ENCODE assay signal across 8 cellular contexts in the genomic region with DNA sequence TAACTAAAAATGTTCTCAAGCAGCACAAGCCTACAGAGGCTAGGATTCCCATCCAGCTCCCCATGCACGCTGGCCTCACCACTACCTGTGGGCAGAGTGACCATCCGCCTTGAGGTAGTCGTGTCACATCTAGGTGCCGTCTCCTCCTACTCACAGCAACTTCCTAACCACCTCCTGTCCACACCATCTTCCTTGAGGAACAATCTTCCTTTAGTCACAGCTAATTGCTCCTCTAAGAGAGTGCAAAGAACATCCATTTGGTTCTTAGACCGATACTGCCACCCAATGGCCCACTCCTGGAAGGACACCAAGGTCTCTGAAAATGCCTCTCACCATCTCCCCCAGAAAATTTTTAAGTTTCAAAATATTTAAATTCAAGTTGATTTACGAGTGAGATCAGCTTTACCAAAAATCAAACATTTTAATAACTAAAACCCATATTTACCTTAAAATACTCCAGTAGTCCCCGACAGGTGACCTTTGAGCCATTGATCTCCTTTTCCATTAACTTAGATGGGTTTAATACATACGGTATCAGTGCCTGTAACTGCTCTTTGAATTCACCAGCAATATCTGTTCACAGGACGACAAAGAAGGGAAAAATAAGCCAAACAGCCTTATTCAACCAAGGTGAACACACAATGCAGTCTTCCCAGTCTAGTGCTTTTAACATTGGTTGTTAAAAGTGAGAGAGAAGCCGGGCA. TPM values are rescaled to one million over a fixed set of nuclear protein-coding genes. Genes with fewer than 3 reads are reported as not detected.
DNase-seq lines count a peak whose midpoint lies in the region; ATAC-seq and TF ChIP-seq lines count a peak whose summit lies in the region.

No MANE protein-coding gene starts in this region.

- H3K4me3 Mint-ChIP-seq in CD8-positive, alpha-beta memory T cell = no peak overlapping the region
- no peak overlapping the region for H3K4me3 Mint-ChIP-seq in activated T-helper 2 cell treated with anti-CD3 and anti-CD28 coated beads, Interferon-gamma antibody, Interleukin-2, Interleukin-4, amounts not matched to agents 10 μg/mL and 5 μg/mL and 100 μg/mL, durations not matched to agents 14 hours and 24 hours and 36 hours (ENCODE audit: low read depth)

- H3K4me1 Mint-ChIP-seq in CD8-positive, alpha-beta memory T cell = peaks cover 9 to 23% (median 16%) of the 10 kb centered on the region in 3 donors
- peaks cover 11% of the 10 kb centered on the region for H3K4me1 Mint-ChIP-seq in activated T-helper 2 cell treated with anti-CD3 and anti-CD28 coated beads, Interferon-gamma antibody, Interleukin-2, Interleukin-4, amounts not matched to agents 10 μg/mL and 5 μg/mL and 100 μg/mL, durations not matched to agents 14 hours and 24 hours and 36 hours (ENCODE audit: low read depth)

- H4K20me1 ChIP-seq in osteoblast (ENCODE audit: insufficient read depth, low read length) = peaks cover 13% of the 10 kb centered on the region

- peak; percentile 57 to 78 (median 59) for DNase-seq in CD8-positive, alpha-beta memory T cell
- peak; percentile 34 to 60 for DNase-seq in HL-60 (ENCODE audit: low read depth in 1 of 2, low spot score in 1 of 2)
- peak; percentile 45 for DNase-seq in RPMI7951 (ENCODE audit: low read depth)
- peak; percentile 50 for DNase-seq in activated T-helper 2 cell treated with anti-CD3 and anti-CD28 coated beads, Interferon-gamma antibody, Interleukin-2, Interleukin-4, amounts not matched to agents 10 μg/mL and 5 μg/mL and 100 μg/mL, durations not matched to agents 14 hours and 24 hours and 36 hours (ENCODE audit: low spot score)
- peak; percentile 73 for DNase-seq in fibroblast of villous mesenchyme (ENCODE audit: low read depth)
- peak; percentile 84 for DNase-seq in osteoblast (ENCODE audit: insufficient read length, low spot score, missing footprints)
- DNase-seq in tibial artery = peak in 1 of 2 donors; percentile 49

- H3K27ac Mint-ChIP-seq in CD8-positive, alpha-beta memory T cell = peak overlapping the region in 6 of 8 donors; percentile 0 to 40 (median 6)
- no peak overlapping the region for H3K27ac Mint-ChIP-seq in activated T-helper 2 cell treated with anti-CD3 and anti-CD28 coated beads, Interferon-gamma antibody, Interleukin-2, Interleukin-4, amounts not matched to agents 10 μg/mL and 5 μg/mL and 100 μg/mL, durations not matched to agents 14 hours and 24 hours and 36 hours

- no peak overlapping the region for H3K4me2 ChIP-seq in osteoblast (ENCODE audit: insufficient read depth, low read length)

- POLR2A ChIA-PET in CD8-positive, alpha-beta memory T cell (lab: Charles Lee) = interaction anchor here (0.9 kb wide), 1 partner anchor 157 kb away, joined by 3 read pairs; no protein-coding TSS in a partner anchor

- no peaks in the 10 kb centered on the region for H3K4me1 ChIP-seq in CD8-positive, alpha-beta memory T cell (ENCODE audit: insufficient read depth, low read length)
- H3K4me1 ChIP-seq in osteoblast (ENCODE audit: insufficient read depth, low read length) (no peaks in the 10 kb centered on the region), tibial artery (no peaks in the 10 kb centered on the region)

- no peaks in the 10 kb centered on the region for H3K27me3 ChIP-seq in CD8-positive, alpha-beta memory T cell (ENCODE audit: insufficient read depth, low read length, poor library complexity, severe bottlenecking)
- no peaks in the 10 kb centered on the region for H3K27me3 ChIP-seq in HL-60 (ENCODE audit: insufficient read depth, poor library complexity, severe bottlenecking)
- H3K27me3 ChIP-seq in osteoblast (ENCODE audit: insufficient read depth, low read length) = no peaks in the 10 kb centered on the region
- H3K27me3 ChIP-seq in tibial artery = no peaks in the 10 kb centered on the region

- TF ChIP-seq CTCF in HL-60 (IDR thresholded peaks at IDR 0.05; ENCODE audit: insufficient read depth, low read length) = peak; percentile 69
- peak; percentile 83 for TF ChIP-seq CTCF in fibroblast of villous mesenchyme (IDR thresholded peaks at IDR 0.05; ENCODE audit: insufficient read depth, low read depth, low read length)
- TF ChIP-seq CTCF in osteoblast (IDR thresholded peaks at IDR 0.05; ENCODE audit: extremely low read depth, low read depth, low read length) = peak; percentile 88
- peak; percentile 68 to 76 for TF ChIP-seq CTCF in tibial artery (IDR thresholded peaks at IDR 0.05)

- H3K27ac ChIP-seq in CD8-positive, alpha-beta memory T cell (ENCODE audit: low read depth, low read length) = no peak overlapping the region
- no peak overlapping the region for H3K27ac ChIP-seq in HL-60 (replicated peaks)
- H3K27ac ChIP-seq in osteoblast (ENCODE audit: low read depth, low read length) = no peak overlapping the region
- H3K27ac ChIP-seq in tibial artery = no peak overlapping the region

- ATAC-seq in HG03439 (IDR thresholded peaks at IDR 0.05; ENCODE audit: unreplicated experiment) = no peak

- no peaks in the 10 kb centered on the region for H3K27me3 Mint-ChIP-seq in CD8-positive, alpha-beta memory T cell
- no peaks in the 10 kb centered on the region for H3K27me3 Mint-ChIP-seq in activated T-helper 2 cell treated with anti-CD3 and anti-CD28 coated beads, Interferon-gamma antibody, Interleukin-2, Interleukin-4, amounts not matched to agents 10 μg/mL and 5 μg/mL and 100 μg/mL, durations not matched to agents 14 hours and 24 hours and 36 hours (ENCODE audit: low read depth)

- H3K79me2 ChIP-seq in osteoblast (ENCODE audit: insufficient read depth, low read length) = peaks cover 10% of the 10 kb centered on the region

- no peaks in the 10 kb centered on the region for H3K9me3 Mint-ChIP-seq in CD8-positive, alpha-beta memory T cell
- no peaks in the 10 kb centered on the region for H3K9me3 Mint-ChIP-seq in activated T-helper 2 cell treated with anti-CD3 and anti-CD28 coated beads, Interferon-gamma antibody, Interleukin-2, Interleukin-4, amounts not matched to agents 10 μg/mL and 5 μg/mL and 100 μg/mL, durations not matched to agents 14 hours and 24 hours and 36 hours

- no peak overlapping the region for H3K4me3 ChIP-seq in CD8-positive, alpha-beta memory T cell (ENCODE audit: low read length)
- H3K4me3 ChIP-seq in HL-60 (replicated peaks; ENCODE audit: insufficient read depth, low read length) = no peak overlapping the region
- H3K4me3 ChIP-seq in fibroblast of villous mesenchyme (ENCODE audit: low read depth, low read length) = no peak overlapping the region
- H3K4me3 ChIP-seq in osteoblast (ENCODE audit: insufficient read depth, low read length) = no peak overlapping the region
- no peak overlapping the region for H3K4me3 ChIP-seq in tibial artery

- no peaks in the 10 kb centered on the region for H3K9me3 ChIP-seq in CD8-positive, alpha-beta memory T cell (ENCODE audit: low read length)
- H3K9me3 ChIP-seq in osteoblast (ENCODE audit: low read depth, low read length) (no peaks in the 10 kb centered on the region), tibial artery (no peaks in the 10 kb centered on the region)

- no peak overlapping the region for H2AFZ ChIP-seq in osteoblast (ENCODE audit: low read length)

- CTCF ChIA-PET in CD8-positive, alpha-beta memory T cell (lab: Charles Lee) = interaction anchor here (0.7 to 5.0 kb wide), 10 partner anchors 14 to 168 kb away, joined by 3 to 88 read pairs (median 3); partner anchors contain the start of gene PLAAT4

- intact Hi-C loops in activated T-helper 2 cell treated with anti-CD3 and anti-CD28 coated beads, Interferon-gamma antibody, Interleukin-2, Interleukin-4, amounts not matched to agents 10 μg/mL and 5 μg/mL and 100 μg/mL, durations not matched to agents 14 hours and 24 hours and 36 hours (cut with micrococcal nuclease) = loop anchor here (1.0 to 10.0 kb wide), 2 partner anchors 101 to 157 kb away; partner anchors contain the start of gene PLAAT4
- intact Hi-C loops in tibial artery (cut with DNase I; ENCODE audit: low total_unique reads) = loop anchor here (5.0 kb wide), 1 partner anchor 159 kb away; no protein-coding TSS in a partner anchor

- peaks cover 11% of the 10 kb centered on the region for H3K36me3 ChIP-seq in CD8-positive, alpha-beta memory T cell (ENCODE audit: insufficient read depth, low read length)
- peaks cover 64% of the 10 kb centered on the region for H3K36me3 ChIP-seq in osteoblast (ENCODE audit: insufficient read depth, low read length)
- H3K36me3 ChIP-seq in tibial artery = peaks cover 52 to 71% (median 53%) of the 10 kb centered on the region in 3 donors

- H3K36me3 Mint-ChIP-seq in CD8-positive, alpha-beta memory T cell = peaks cover 7 to 49% (median 17%) of the 10 kb centered on the region in 3 donors
- H3K36me3 Mint-ChIP-seq in activated T-helper 2 cell treated with anti-CD3 and anti-CD28 coated beads, Interferon-gamma antibody, Interleukin-2, Interleukin-4, amounts not matched to agents 10 μg/mL and 5 μg/mL and 100 μg/mL, durations not matched to agents 14 hours and 24 hours and 36 hours (ENCODE audit: low read depth) = peaks cover 47% of the 10 kb centered on the region

RNA-seq across cellular contexts. Expression of gene PLAAT3, which starts 21.7 kb away (rescaled TPM):
- total RNA-seq in CD8-positive, alpha-beta memory T cell = 10 to 100 TPM; 13.9 to 16.0 TPM
- polyA plus RNA-seq in CD8-positive, alpha-beta memory T cell = 39.5 TPM
- 7.3 and 8.8 TPM in 2 replicates for total RNA-seq in RPMI7951 (2014; rRNA removed; shearing (Covaris generic))
- 15.2 and 17.3 TPM in 2 replicates for total RNA-seq in activated T-helper 2 cell treated with anti-CD3 and anti-CD28 coated beads, Interferon-gamma antibody, Interleukin-2, Interleukin-4, amounts not matched to agents 10 μg/mL and 5 μg/mL and 100 μg/mL, durations not matched to agents 14 hours and 24 hours and 36 hours
- total RNA-seq in fibroblast of villous mesenchyme (4.2 and 6.0 TPM in 2 replicates), osteoblast (25.6 and 34.4 TPM in 2 replicates)

RNA-seq across cellular contexts. Expression of gene ATL3, which starts 35.3 kb away (rescaled TPM):
- 10 to 100 TPM; 41.9 to 42.1 TPM for total RNA-seq in CD8-positive, alpha-beta memory T cell
- 21.5 TPM for polyA plus RNA-seq in CD8-positive, alpha-beta memory T cell
- 128 and 139 TPM in 2 replicates for total RNA-seq in RPMI7951 (2014; rRNA removed; shearing (Covaris generic))
- 38.6 and 38.8 TPM in 2 replicates for total RNA-seq in activated T-helper 2 cell treated with anti-CD3 and anti-CD28 coated beads, Interferon-gamma antibody, Interleukin-2, Interleukin-4, amounts not matched to agents 10 μg/mL and 5 μg/mL and 100 μg/mL, durations not matched to agents 14 hours and 24 hours and 36 hours
- total RNA-seq in fibroblast of villous mesenchyme (123 and 152 TPM in 2 replicates), osteoblast (276 and 300 TPM in 2 replicates)

RNA-seq across cellular contexts. Expression of gene RTN3, which starts 45.4 kb away (rescaled TPM):
- total RNA-seq in CD8-positive, alpha-beta memory T cell = 10 to 100 TPM; 46.5 to 48.5 TPM
- 48.4 TPM for polyA plus RNA-seq in CD8-positive, alpha-beta memory T cell
- 109 and 114 TPM in 2 replicates for total RNA-seq in RPMI7951 (2014; rRNA removed; shearing (Covaris generic))
- total RNA-seq in activated T-helper 2 cell treated with anti-CD3 and anti-CD28 coated beads, Interferon-gamma antibody, Interleukin-2, Interleukin-4, amounts not matched to agents 10 μg/mL and 5 μg/mL and 100 μg/mL, durations not matched to agents 14 hours and 24 hours and 36 hours = 61.1 and 64.1 TPM in 2 replicates
- 61.5 and 70.0 TPM in 2 replicates for total RNA-seq in fibroblast of villous mesenchyme
- total RNA-seq in osteoblast = 101 and 108 TPM in 2 replicates
